In the genomic region with DNA sequence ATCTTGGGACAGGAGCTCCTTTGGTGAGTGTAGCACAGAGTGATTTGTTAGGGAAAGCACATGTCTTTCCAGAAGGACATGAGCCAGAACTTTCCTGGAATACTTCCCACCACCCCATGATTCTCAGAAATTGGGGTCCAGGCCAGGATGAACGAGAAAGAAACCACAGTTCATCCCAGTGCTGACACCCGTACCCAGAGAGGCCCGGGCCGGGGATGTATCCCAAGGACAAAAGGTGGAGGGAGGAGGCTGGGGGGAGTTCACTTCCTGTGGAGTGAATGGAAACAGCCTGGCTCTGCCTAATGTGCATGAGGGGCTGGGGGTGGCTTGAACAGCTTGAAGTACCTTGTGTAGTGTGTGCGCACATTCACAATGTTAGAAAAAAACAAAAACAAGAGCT, we compare ENCODE assay signal across 24 cellular contexts.
"Had no signal": no experiment of that assay in that cellular context is flagged by ENCODE, and none has a peak within 500 bp of the region (broad histone marks: within the 10 kb centered on the region; RNA-seq: fewer than 3 reads in every experiment).

No MANE protein-coding gene starts in this region.

- H3K4me1 Mint-ChIP-seq: central memory CD8-positive, alpha-beta T cell had no signal

- H3K4me3 ChIP-seq: Peyer's patch had no signal

- H3K4me1 ChIP-seq: Peyer's patch had no signal

- H3K27me3 Mint-ChIP-seq: activated CD8-positive, alpha-beta memory T cell treated with anti-CD3 and anti-CD28 coated beads, Interleukin-2, amount 10 ng/mL, durations not matched to agents 7 days and 5 days; activated naive CD8-positive, alpha-beta T cell; activated T-cell treated with anti-CD3 and anti-CD28 coated beads, Interleukin-2, amount 50 U/mL, for 24 hours; brain; central memory CD8-positive, alpha-beta T cell had no signal

- H3K27ac ChIP-seq: KMS-11 had no signal

- H3K4me3 Mint-ChIP-seq: activated CD8-positive, alpha-beta memory T cell treated with anti-CD3 and anti-CD28 coated beads, Interleukin-2, amount 10 ng/mL, durations not matched to agents 7 days and 5 days; activated naive CD4-positive, alpha-beta T cell treated with anti-CD3 and anti-CD28 coated beads for 36 hours; activated naive CD8-positive, alpha-beta T cell; activated T-cell treated with anti-CD3 and anti-CD28 coated beads, Interleukin-2, amount 50 U/mL, for 24 hours; activated T-helper 1 cell treated with anti-CD3 and anti-CD28 coated beads, Interleukin-12 subunit alpha, Interleukin-12 subunit beta, Interleukin-2, Interleukin-4 antibody, amounts not matched to agents 30 ng/mL and 10 ng/mL and 1 ng/mL, durations not matched to agents 14 hours and 24 hours and 36 hours; brain; central memory CD8-positive, alpha-beta T cell; T-helper 1 cell treated with Interleukin-12 subunit alpha and Interleukin-12 subunit beta and Interleukin-4 antibody, amounts not matched to agents 30 μg/mL and 1 μg/mL, for 36 hours had no signal

- ATAC-seq: activated CD8-positive, alpha-beta memory T cell treated with anti-CD3 and anti-CD28 coated beads, Interleukin-2, amount 10 ng/mL, durations not matched to agents 7 days and 5 days had no signal

- H3K27ac Mint-ChIP-seq: activated CD8-positive, alpha-beta memory T cell treated with anti-CD3 and anti-CD28 coated beads, Interleukin-2, amount 10 ng/mL, durations not matched to agents 7 days and 5 days; activated naive CD4-positive, alpha-beta T cell treated with anti-CD3 and anti-CD28 coated beads for 36 hours; activated naive CD8-positive, alpha-beta T cell; activated T-cell treated with anti-CD3 and anti-CD28 coated beads, Interleukin-2, amount 50 U/mL, for 24 hours; activated T-helper 1 cell treated with anti-CD3 and anti-CD28 coated beads, Interleukin-12 subunit alpha, Interleukin-12 subunit beta, Interleukin-2, Interleukin-4 antibody, amounts not matched to agents 30 ng/mL and 10 ng/mL and 1 ng/mL, durations not matched to agents 14 hours and 24 hours and 36 hours; T-helper 1 cell treated with Interleukin-12 subunit alpha and Interleukin-12 subunit beta and Interleukin-4 antibody, amounts not matched to agents 30 μg/mL and 1 μg/mL, for 36 hours had no signal

- DNase-seq: activated CD4-positive, alpha-beta T cell treated with anti-CD3 and anti-CD28 coated beads for 48 hours; activated CD4-positive, alpha-beta T cell treated with anti-CD3 and anti-CD28 coated beads, Interleukin-2, amount 50 U/mL, for 4 hours; activated CD4-positive, CD25-positive, alpha-beta regulatory T cell treated with anti-CD3 and anti-CD28 coated beads, Interleukin-2, amount 50 U/mL, for 72 hours; activated CD8-positive, alpha-beta memory T cell treated with anti-CD3 and anti-CD28 coated beads, Interleukin-2, amount 10 ng/mL, durations not matched to agents 7 days and 5 days; activated gamma-delta T cell; activated naive CD4-positive, alpha-beta T cell treated with anti-CD3 and anti-CD28 coated beads for 36 hours; activated T-cell treated with anti-CD3 and anti-CD28 coated beads, Interleukin-2, amount 50 U/mL, for 24 hours; NCI-H1092; NCI-H1417 treated with DMSO at 0.1 percent for 48 hours; NCI-H1694; NCI-H2029; NCI-H2107; NCI-H2171 treated with DMSO at 0.1 percent for 48 hours; NCI-H345; NCI-H510A; NCI-H69; Peyer's patch; SHP77 treated with DMSO at 0.1 percent for 48 hours had no signal

- H3K27me3 ChIP-seq: Peyer's patch had no signal

- H3K9me3 ChIP-seq: Peyer's patch had no signal

- H3K9me3 Mint-ChIP-seq: activated naive CD4-positive, alpha-beta T cell treated with anti-CD3 and anti-CD28 coated beads for 36 hours; activated T-cell treated with anti-CD3 and anti-CD28 coated beads, Interleukin-2, amount 50 U/mL, for 24 hours; activated T-helper 1 cell treated with anti-CD3 and anti-CD28 coated beads, Interleukin-12 subunit alpha, Interleukin-12 subunit beta, Interleukin-2, Interleukin-4 antibody, amounts not matched to agents 30 ng/mL and 10 ng/mL and 1 ng/mL, durations not matched to agents 14 hours and 24 hours and 36 hours; brain; central memory CD8-positive, alpha-beta T cell; T-helper 1 cell treated with Interleukin-12 subunit alpha and Interleukin-12 subunit beta and Interleukin-4 antibody, amounts not matched to agents 30 μg/mL and 1 μg/mL, for 36 hours had no signal

- H3K36me3 ChIP-seq: Peyer's patch had no signal
